ENCODE assay signal across 16 cellular contexts in genomic region chr2:96768083-96768561, GRCh38. TPM values are rescaled to one million over a fixed set of nuclear protein-coding genes. Genes with fewer than 3 reads are reported as not detected.
A peak's percentile ranks its signal among the peaks of the same experiment; 100 is the strongest.
DNase-seq lines count a peak whose midpoint lies in the region; ATAC-seq, FAIRE-seq and TF ChIP-seq lines count a peak whose summit lies in the region.
"Had no signal": no experiment of that assay in that cellular context is flagged by ENCODE, and none has a peak within 500 bp of the region (broad histone marks: within the 10 kb centered on the region; RNA-seq: fewer than 3 reads in every experiment).

No MANE protein-coding gene starts in this region.

- peak overlapping the region; percentile 56 for H3K4me3 Mint-ChIP-seq in activated B cell treated with CpG ODN at 0.5 μM for 24 hours
- H3K4me3 Mint-ChIP-seq in progenitor cell of endocrine pancreas (ENCODE audit: low read depth): no peak overlapping the region
- H3K4me3 Mint-ChIP-seq in activated CD4-positive, alpha-beta T cell treated with anti-CD3 and anti-CD28 coated beads for 36 hours: no peak overlapping the region
- H3K4me3 Mint-ChIP-seq: activated CD8-positive, alpha-beta memory T cell treated with anti-CD3 and anti-CD28 coated beads, Interleukin-2, amount 10 ng/mL, durations not matched to agents 7 days and 5 days; activated naive CD8-positive, alpha-beta T cell treated with anti-CD3 and anti-CD28 coated beads, Interleukin-2, amount 50 U/mL, for 24 hours; CD14-positive monocyte; dendritic cell treated with granulocyte-macrophage colony-stimulating factor and Interleukin-4, amounts not matched to agents 40 ng/mL and 50 ng/mL, for 4 days; T-helper 1 cell treated with Interleukin-12 subunit alpha and Interleukin-12 subunit beta and Interleukin-4 antibody, amounts not matched to agents 30 μg/mL and 1 μg/mL, for 36 hours had no signal

- H3K27me3 Mint-ChIP-seq in activated B cell treated with CpG ODN at 0.5 μM for 24 hours: no peaks in the 10 kb centered on the region
- H3K27me3 Mint-ChIP-seq in progenitor cell of endocrine pancreas: no peaks in the 10 kb centered on the region
- no peaks in the 10 kb centered on the region for H3K27me3 Mint-ChIP-seq in activated CD4-positive, alpha-beta T cell treated with anti-CD3 and anti-CD28 coated beads for 36 hours
- H3K27me3 Mint-ChIP-seq: activated CD8-positive, alpha-beta memory T cell treated with anti-CD3 and anti-CD28 coated beads, Interleukin-2, amount 10 ng/mL, durations not matched to agents 7 days and 5 days; activated naive CD8-positive, alpha-beta T cell treated with anti-CD3 and anti-CD28 coated beads, Interleukin-2, amount 50 U/mL, for 24 hours; dendritic cell treated with granulocyte-macrophage colony-stimulating factor and Interleukin-4, amounts not matched to agents 40 ng/mL and 50 ng/mL, for 4 days had no signal

- peaks cover 73% of the 10 kb centered on the region for H3K4me1 Mint-ChIP-seq in activated B cell treated with CpG ODN at 0.5 μM for 24 hours
- H3K4me1 Mint-ChIP-seq in progenitor cell of endocrine pancreas (ENCODE audit: low read depth): peaks cover 15% of the 10 kb centered on the region
- peaks cover 29% of the 10 kb centered on the region for H3K4me1 Mint-ChIP-seq in activated CD4-positive, alpha-beta T cell treated with anti-CD3 and anti-CD28 coated beads for 36 hours

- H3K9me3 Mint-ChIP-seq in activated B cell treated with CpG ODN at 0.5 μM for 24 hours (no peaks in the 10 kb centered on the region), progenitor cell of endocrine pancreas (ENCODE audit: low read depth) (no peaks in the 10 kb centered on the region)
- no peaks in the 10 kb centered on the region for H3K9me3 Mint-ChIP-seq in activated CD4-positive, alpha-beta T cell treated with anti-CD3 and anti-CD28 coated beads for 36 hours (ENCODE audit: low read depth)
- H3K9me3 Mint-ChIP-seq: activated naive CD8-positive, alpha-beta T cell treated with anti-CD3 and anti-CD28 coated beads, Interleukin-2, amount 50 U/mL, for 24 hours; dendritic cell treated with granulocyte-macrophage colony-stimulating factor and Interleukin-4, amounts not matched to agents 40 ng/mL and 50 ng/mL, for 4 days; T-helper 1 cell treated with Interleukin-12 subunit alpha and Interleukin-12 subunit beta and Interleukin-4 antibody, amounts not matched to agents 30 μg/mL and 1 μg/mL, for 36 hours had no signal

- ATAC-seq in HG02870 (IDR thresholded peaks at IDR 0.05; ENCODE audit: unreplicated experiment) (peak; percentile 44), activated B cell treated with CpG ODN at 0.5 μM for 24 hours (ENCODE audit: low read depth) (peak; percentile 69), GM21529 (IDR thresholded peaks at IDR 0.05; ENCODE audit: unreplicated experiment) (no peak)
- no peak for ATAC-seq in activated CD4-positive, alpha-beta T cell treated with anti-CD3 and anti-CD28 coated beads for 36 hours
- ATAC-seq: activated CD8-positive, alpha-beta memory T cell treated with anti-CD3 and anti-CD28 coated beads, Interleukin-2, amount 10 ng/mL, durations not matched to agents 7 days and 5 days; activated naive CD8-positive, alpha-beta T cell treated with anti-CD3 and anti-CD28 coated beads, Interleukin-2, amount 50 U/mL, for 24 hours; gastroesophageal sphincter; lower lobe of right lung had no signal

- POLR2A ChIA-PET in activated B cell treated with CpG ODN at 0.5 μM for 24 hours (lab: Charles Lee): interaction anchor here (0.8 to 2.0 kb wide), 2 partner anchors 49 to 90 kb away, joined by 3 to 8 read pairs; partner anchors contain the start of gene ANKRD39
- POLR2A ChIA-PET in activated CD4-positive, alpha-beta T cell treated with anti-CD3 and anti-CD28 coated beads for 36 hours (lab: Charles Lee): no interaction called here

- TF ChIP-seq CTCF in activated B cell treated with CpG ODN at 0.5 μM for 24 hours (IDR thresholded peaks at IDR 0.05): no peak
- no peak for TF ChIP-seq CTCF in progenitor cell of endocrine pancreas (IDR thresholded peaks at IDR 0.05; ENCODE audit: unreplicated experiment)

- H3K27ac Mint-ChIP-seq in activated B cell treated with CpG ODN at 0.5 μM for 24 hours: peak overlapping the region; percentile 74
- peak overlapping the region; percentile 21 for H3K27ac Mint-ChIP-seq in progenitor cell of endocrine pancreas
- H3K27ac Mint-ChIP-seq in activated CD4-positive, alpha-beta T cell treated with anti-CD3 and anti-CD28 coated beads for 36 hours: no peak overlapping the region
- H3K27ac Mint-ChIP-seq: activated CD8-positive, alpha-beta memory T cell treated with anti-CD3 and anti-CD28 coated beads, Interleukin-2, amount 10 ng/mL, durations not matched to agents 7 days and 5 days; activated naive CD8-positive, alpha-beta T cell treated with anti-CD3 and anti-CD28 coated beads, Interleukin-2, amount 50 U/mL, for 24 hours; dendritic cell treated with granulocyte-macrophage colony-stimulating factor and Interleukin-4, amounts not matched to agents 40 ng/mL and 50 ng/mL, for 4 days; T-helper 1 cell treated with Interleukin-12 subunit alpha and Interleukin-12 subunit beta and Interleukin-4 antibody, amounts not matched to agents 30 μg/mL and 1 μg/mL, for 36 hours had no signal

- peaks cover 10% of the 10 kb centered on the region for H3K36me3 Mint-ChIP-seq in activated B cell treated with CpG ODN at 0.5 μM for 24 hours (ENCODE audit: low read depth)
- H3K36me3 Mint-ChIP-seq in progenitor cell of endocrine pancreas (ENCODE audit: insufficient read depth): no peaks in the 10 kb centered on the region
- H3K36me3 Mint-ChIP-seq in activated CD4-positive, alpha-beta T cell treated with anti-CD3 and anti-CD28 coated beads for 36 hours (ENCODE audit: low read depth): peaks cover 2% of the 10 kb centered on the region
- H3K36me3 Mint-ChIP-seq: activated CD8-positive, alpha-beta memory T cell treated with anti-CD3 and anti-CD28 coated beads, Interleukin-2, amount 10 ng/mL, durations not matched to agents 7 days and 5 days had no signal

- DNase-seq in GM12892 (ENCODE audit: insufficient read length) (no peak), activated B cell treated with CpG ODN at 0.5 μM for 24 hours (no peak), progenitor cell of endocrine pancreas (ENCODE audit: low spot score, unreplicated experiment) (no peak), NCI-H1105 treated with DMSO at 0.1 percent for 48 hours (lab: John Stamatoyannopoulos, UW) (no peak)
- no peak for DNase-seq in stimulated activated CD8-positive, alpha-beta memory T cell treated with anti-CD3 and anti-CD28 coated beads, Interleukin-4, amount 100 ng/mL, for 48 hours
- DNase-seq in activated CD4-positive, alpha-beta T cell treated with anti-CD3 and anti-CD28 coated beads for 36 hours: no peak
- DNase-seq: activated CD8-positive, alpha-beta memory T cell treated with anti-CD3 and anti-CD28 coated beads, Interleukin-2, amount 10 ng/mL, durations not matched to agents 7 days and 5 days; activated naive CD8-positive, alpha-beta T cell treated with anti-CD3 and anti-CD28 coated beads, Interleukin-2, amount 50 U/mL, for 24 hours; lower lobe of right lung; MG63 had no signal

- TF ChIP-seq POLR2A in GM12892 (IDR thresholded peaks at IDR 0.05; ENCODE audit: low read depth, low read length): no peak

- intact Hi-C loops in activated B cell treated with CpG ODN at 0.5 μM for 24 hours (cut with micrococcal nuclease): loop anchor here (10.0 kb wide), 1 partner anchor 503 kb away; the partner anchor contains the start of genes CIAO1 and TMEM127
- intact Hi-C loops in activated CD4-positive, alpha-beta T cell treated with anti-CD3 and anti-CD28 coated beads for 36 hours (cut with DNase I, micrococcal nuclease): no loop called here

- FAIRE-seq in GM12892 (lab: Jason Lieb, UNC): peak; percentile 79

- CTCF ChIA-PET in activated B cell treated with CpG ODN at 0.5 μM for 24 hours (lab: Charles Lee): interaction anchor here (1.4 to 1.7 kb wide), 2 partner anchors 33 to 34 kb away, joined by 4 to 5 read pairs; no protein-coding TSS in a partner anchor
- CTCF ChIA-PET in activated CD4-positive, alpha-beta T cell treated with anti-CD3 and anti-CD28 coated beads for 36 hours (lab: Charles Lee): interaction anchor here (0.6 to 0.9 kb wide), 2 partner anchors 10 to 11 kb away, joined by 3 read pairs; no protein-coding TSS in a partner anchor

RNA-seq across cellular contexts. Expression of gene CNNM4, which starts 7.4 kb away (rescaled TPM):
- polyA plus RNA-seq in GM12892 (2012; ENCODE audit: missing spikeins): 5.5 TPM
- total RNA-seq in activated B cell treated with CpG ODN at 0.5 μM for 24 hours (7.4 and 10.0 TPM in 2 replicates), progenitor cell of endocrine pancreas (10.7 and 11.1 TPM in 2 replicates)
- total RNA-seq in activated CD4-positive, alpha-beta T cell treated with anti-CD3 and anti-CD28 coated beads for 36 hours: 10 to 100 TPM in 1 of 2 experiments, 1 to 10 TPM in 1; 7.1 to 11.3 TPM

RNA-seq across cellular contexts. Expression of gene LMAN2L, which starts 28.3 kb away (rescaled TPM):
- polyA plus RNA-seq in GM12892 (2012; ENCODE audit: missing spikeins): 8.4 TPM
- total RNA-seq in activated B cell treated with CpG ODN at 0.5 μM for 24 hours (7.1 and 8.9 TPM in 2 replicates), progenitor cell of endocrine pancreas (34.0 and 36.0 TPM in 2 replicates)
- 1 to 10 TPM; 4.8 to 5.7 TPM for total RNA-seq in activated CD4-positive, alpha-beta T cell treated with anti-CD3 and anti-CD28 coated beads for 36 hours

RNA-seq across cellular contexts. Expression of gene CNNM3, which starts 47.9 kb away (rescaled TPM):
- polyA plus RNA-seq in GM12892 (2012; ENCODE audit: missing spikeins): 5.3 TPM
- total RNA-seq in activated B cell treated with CpG ODN at 0.5 μM for 24 hours (19.0 and 20.3 TPM in 2 replicates), progenitor cell of endocrine pancreas (48.4 and 54.0 TPM in 2 replicates)
- 10 to 100 TPM; 19.2 to 31.2 TPM for total RNA-seq in activated CD4-positive, alpha-beta T cell treated with anti-CD3 and anti-CD28 coated beads for 36 hours

Comparison
In these comparisons a context has a peak if more than half of its experiments do, and no peak if none do; other contexts are left out.
1. ATAC-seq: peak in HG02870 (single experiment) and activated B cell treated with CpG ODN at 0.5 μM for 24 hours (single experiment); none in activated CD4-positive, alpha-beta T cell treated with anti-CD3 and anti-CD28 coated beads for 36 hours (single experiment) and GM21529 (single experiment).